Comparison of ENCODE assay signal across 29 cellular contexts in the genomic region with DNA sequence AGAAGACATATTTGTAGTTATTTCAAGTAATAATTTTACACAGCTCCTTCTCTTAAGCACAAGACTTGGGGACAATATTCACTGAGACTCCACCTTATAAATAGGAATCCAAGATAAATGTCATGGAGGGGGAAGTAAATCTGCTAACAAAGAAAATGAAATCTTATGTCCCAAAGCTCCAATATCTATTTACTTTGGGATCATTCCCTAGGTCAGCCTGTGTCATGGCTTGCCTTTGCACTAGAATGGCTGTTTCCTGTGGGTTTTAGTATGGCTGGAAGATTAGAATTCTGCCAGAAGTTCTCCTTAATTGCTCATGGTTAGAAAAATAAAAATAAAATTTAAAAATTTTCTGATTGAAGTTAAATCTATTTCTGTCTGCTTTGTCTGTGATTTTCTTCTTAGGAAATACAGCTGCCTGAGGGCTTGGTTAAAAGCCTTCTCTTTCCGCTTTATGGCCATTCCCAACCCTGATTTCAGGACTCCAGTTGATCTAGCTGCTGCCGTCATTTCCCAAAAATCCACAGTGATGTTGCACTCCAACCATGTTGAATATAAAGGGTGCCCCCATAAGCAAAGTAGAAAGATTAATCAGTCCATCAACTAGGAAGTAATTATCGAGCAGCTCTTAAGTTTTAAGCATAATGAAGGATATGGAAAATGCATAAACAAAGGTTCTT.
"Had no signal": no experiment of that assay in that cellular context is flagged by ENCODE, and none has a peak within 500 bp of the region (broad histone marks: within the 10 kb centered on the region; RNA-seq: fewer than 3 reads in every experiment).

No MANE protein-coding gene starts in this region.

- ATAC-seq: activated CD4-positive, CD25-positive, alpha-beta regulatory T cell treated with anti-CD3 and anti-CD28 coated beads, Interleukin-2, amount 50 U/mL, for 24 hours; activated CD8-positive, alpha-beta T cell treated with anti-CD3 and anti-CD28 coated beads for 36 hours; activated T-cell treated with anti-CD3 and anti-CD28 coated beads, Interleukin-2, amount 50 U/mL, for 4 hours; activated T-helper 17 cell treated with anti-CD3 and anti-CD28 coated beads, Interleukin-2, amount 50 U/mL, for 72 hours; effector memory CD8-positive, alpha-beta T cell; gastroesophageal sphincter; T-helper 17 cell had no signal

- H3K9me3 ChIP-seq: esophagus muscularis mucosa, gastroesophageal sphincter had no signal

- DNase-seq: activated B cell treated with CpG ODN at 0.5 μM for 24 hours; activated CD4-positive, alpha-beta T cell treated with anti-CD3 and anti-CD28 coated beads for 48 hours; activated CD4-positive, alpha-beta T cell treated with anti-CD3 and anti-CD28 coated beads, Interleukin-2, amount 50 U/mL, for 1 hour; activated CD4-positive, alpha-beta T cell treated with anti-CD3 and anti-CD28 coated beads, Interleukin-2, amount 50 U/mL, for 48 hours; activated CD8-positive, alpha-beta memory T cell treated with anti-CD3 and anti-CD28 coated beads for 24 hours; activated CD8-positive, alpha-beta T cell treated with anti-CD3 and anti-CD28 coated beads for 36 hours; activated effector memory CD4-positive, alpha-beta T cell treated with Interleukin-2 at 50 U/mL for 16 hours; activated gamma-delta T cell treated with Interleukin-2 at 50 U/mL for 16 hours; activated naive CD4-positive, alpha-beta T cell treated with anti-CD3 and anti-CD28 coated beads, Interleukin-2, amount 50 U/mL, for 16 hours; activated naive CD4-positive, alpha-beta T cell treated with Interleukin-2 at 50 U/mL for 16 hours; activated T-cell treated with anti-CD3 and anti-CD28 coated beads, Interleukin-2, amount 50 U/mL, for 4 hours; amniotic stem cell; anterior cingulate cortex; brain microvascular endothelial cell; caudate nucleus; cortex of kidney; dermis blood vessel endothelial cell; effector CD4-positive, alpha-beta T cell; effector memory CD8-positive, alpha-beta T cell; erythroblast; foreskin melanocyte; T-helper 1 cell; T-helper 17 cell; T1000; WERI-Rb-1 had no signal

- H3K27ac ChIP-seq: brain microvascular endothelial cell, esophagus muscularis mucosa, gastroesophageal sphincter, WERI-Rb-1 had no signal

- H3K27me3 ChIP-seq: brain microvascular endothelial cell, esophagus muscularis mucosa, gastroesophageal sphincter had no signal

- H3K4me3 ChIP-seq: esophagus muscularis mucosa, gastroesophageal sphincter had no signal

- H3K36me3 ChIP-seq: brain microvascular endothelial cell, esophagus muscularis mucosa, gastroesophageal sphincter, WERI-Rb-1 had no signal

- H3K4me1 ChIP-seq: gastroesophageal sphincter had no signal
